ENCODE assay signal across 8 cellular contexts in genomic region chr13:111344471-111345191, GRCh38. TPM values are rescaled to one million over a fixed set of nuclear protein-coding genes. Genes with fewer than 3 reads are reported as not detected.
DNase-seq lines count a peak whose midpoint lies in the region; ATAC-seq and TF ChIP-seq lines count a peak whose summit lies in the region.

No MANE protein-coding gene starts in this region.

- TF ChIP-seq CTCF in DND-41 (IDR thresholded peaks at IDR 0.05; ENCODE audit: borderline replicate concordance, extremely low read depth, low read length, poor library complexity, severe bottlenecking) (peak; percentile 26), brain (conservative IDR thresholded peaks at IDR 0.05) (peak; percentile 38 to 67), nephron (IDR thresholded peaks at IDR 0.05; ENCODE audit: unreplicated experiment in 3 of 3) (peak; percentile 17 to 38 (median 26))

- no peak overlapping the region for H3K4me2 ChIP-seq in DND-41 (ENCODE audit: insufficient read depth, low read length)

- H3K36me3 Mint-ChIP-seq in brain = no peaks in the 10 kb centered on the region
- no peaks in the 10 kb centered on the region for H3K36me3 Mint-ChIP-seq in nephron (ENCODE audit: low read depth)

- no peak overlapping the region for H3K4me3 ChIP-seq in DND-41 (ENCODE audit: low read depth in 1 of 2, low read length in 2 of 2)

- no peaks in the 10 kb centered on the region for H3K4me1 ChIP-seq in DND-41 (ENCODE audit: insufficient read depth, low read length)

- peaks cover 0 to 4% (median 0%) of the 10 kb centered on the region in 5 experiments for H3K9me3 Mint-ChIP-seq in brain
- H3K9me3 Mint-ChIP-seq in nephron = peaks cover 2% of the 10 kb centered on the region

- no peaks in the 10 kb centered on the region for H3K27me3 Mint-ChIP-seq in brain
- no peaks in the 10 kb centered on the region for H3K27me3 Mint-ChIP-seq in nephron (ENCODE audit: low read depth)

- H2AFZ ChIP-seq in DND-41 (ENCODE audit: low read depth, low read length) = no peak overlapping the region

- H3K4me3 Mint-ChIP-seq in brain (no peak overlapping the region), nephron (no peak overlapping the region)

- H3K27ac ChIP-seq in DND-41 (ENCODE audit: low read length) = no peak overlapping the region

- no peaks in the 10 kb centered on the region for H3K27me3 ChIP-seq in DND-41 (ENCODE audit: insufficient read depth, low read length, poor library complexity)

- no peaks in the 10 kb centered on the region for H3K79me2 ChIP-seq in DND-41 (ENCODE audit: insufficient read depth, low read length)

- H4K20me1 ChIP-seq in DND-41 (ENCODE audit: insufficient read depth, low read length) = no peaks in the 10 kb centered on the region

- H3K4me1 Mint-ChIP-seq in brain = peaks cover 15% of the 10 kb centered on the region
- peaks cover 13% of the 10 kb centered on the region for H3K4me1 Mint-ChIP-seq in nephron

- no peaks in the 10 kb centered on the region for H3K36me3 ChIP-seq in DND-41 (ENCODE audit: insufficient read depth, low read length)

- no peak overlapping the region for H3K9ac ChIP-seq in DND-41 (ENCODE audit: low read depth, low read length)

- ATAC-seq in DND-41 (ENCODE audit: insufficient read depth, low read depth) (no peak), HG03196 (IDR thresholded peaks at IDR 0.05; ENCODE audit: unreplicated experiment) (no peak), GM18873 (IDR thresholded peaks at IDR 0.05; ENCODE audit: low FRiP score, unreplicated experiment) (no peak)

- no peak for DNase-seq in DND-41
- DNase-seq in NCI-H1436 treated with DMSO at 0.1 percent for 48 hours (lab: John Stamatoyannopoulos, UW) = peak; percentile 44
- no peak for DNase-seq in MV-4-11 (lab: John Stamatoyannopoulos, UW)
- DNase-seq in activated CD8-positive, alpha-beta memory T cell treated with anti-CD3 and anti-CD28 coated beads, Interleukin-2, amount 50 U/mL, for 48 hours = no peak

- H3K9me3 ChIP-seq in DND-41 (ENCODE audit: insufficient read depth, low read length, severe bottlenecking) = no peaks in the 10 kb centered on the region

- H3K27ac Mint-ChIP-seq in brain = peak overlapping the region in 3 of 5 experiments; percentile 60 to 73 (median 68)
- H3K27ac Mint-ChIP-seq in nephron = no peak overlapping the region

RNA-seq across cellular contexts. Expression of gene TEX29, which starts 24.2 kb away (rescaled TPM):
- polyA plus RNA-seq in brain (ENCODE audit: insufficient read depth, low read depth, low replicate concordance) = 1.6 TPM

Comparison
In these comparisons a context has a peak if more than half of its experiments do, and no peak if none do; other contexts are left out.
1. H3K27ac Mint-ChIP-seq: peak in brain (3 of 5); none in nephron (0 of 3).
2. Peak in every context shown above with its lines, with median percentiles within 50 percentile points of each other: CTCF ChIP-seq.